27 cellular contexts compared by ENCODE assay signal in the genomic region with DNA sequence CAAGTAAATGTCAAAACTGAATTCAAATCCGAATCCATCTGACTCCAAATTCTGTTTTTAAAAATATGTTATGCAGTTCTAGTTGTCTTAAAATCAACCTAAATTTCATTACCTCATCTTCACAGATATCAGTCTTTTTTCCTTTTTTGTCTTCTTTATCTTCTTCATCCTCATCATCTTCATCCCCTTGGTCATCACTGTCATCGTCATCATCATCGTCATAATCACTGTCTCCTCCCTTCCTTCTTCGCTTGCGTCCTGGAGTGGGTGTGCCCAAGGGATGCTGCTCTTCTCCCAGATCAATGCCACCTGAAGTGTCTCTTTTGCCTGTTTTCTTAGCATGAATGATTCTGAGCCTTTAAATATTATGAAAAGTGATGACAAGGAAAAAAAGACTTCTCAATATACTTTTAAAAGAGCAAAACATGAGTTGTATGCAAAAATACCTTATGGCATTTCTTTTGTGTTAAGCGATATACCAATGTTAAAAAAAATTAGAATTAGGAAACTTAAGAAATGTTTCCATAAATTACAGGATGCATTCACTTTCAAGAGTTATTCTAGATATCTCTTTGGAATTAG.
"Had no signal": no experiment of that assay in that cellular context is flagged by ENCODE, and none has a peak within 500 bp of the region (broad histone marks: within the 10 kb centered on the region; RNA-seq: fewer than 3 reads in every experiment).

No MANE protein-coding gene starts in this region.

- DNase-seq: activated CD4-positive, alpha-beta T cell treated with anti-CD3 and anti-CD28 coated beads, Interleukin-2, amount 10 ng/mL, durations not matched to agents 7 days and 5 days; activated CD4-positive, alpha-beta T cell treated with anti-CD3 and anti-CD28 coated beads, Interleukin-2, amount 50 U/mL, for 48 hours; activated CD8-positive, alpha-beta memory T cell treated with anti-CD3 and anti-CD28 coated beads, Interleukin-2, amount 50 U/mL, for 4 hours; activated gamma-delta T cell treated with Interleukin-2 at 50 U/mL for 16 hours; activated naive CD4-positive, alpha-beta T cell treated with anti-CD3 and anti-CD28 coated beads for 36 hours; activated T-cell treated with anti-CD3 and anti-CD28 coated beads for 4 hours; activated T-cell treated with anti-CD3 and anti-CD28 coated beads, Interleukin-2, amount 50 U/mL, for 4 hours; adrenal gland; body of pancreas; cerebellar nuclear complex; Karpas-422; NCI-H1048; NCI-H1105 treated with DMSO at 0.1 percent for 48 hours; NCI-H1436; NCI-H1694; NCI-H2029; NCI-H345; NCI-H524 treated with DMSO at 0.1 percent for 48 hours; SHP77; SJCRH30; T1000 had no signal

- H3K4me3 Mint-ChIP-seq: activated CD4-positive, alpha-beta T cell treated with anti-CD3 and anti-CD28 coated beads, Interleukin-2, amount 10 ng/mL, durations not matched to agents 7 days and 5 days; activated naive CD4-positive, alpha-beta T cell treated with anti-CD3 and anti-CD28 coated beads for 36 hours; activated T-cell treated with anti-CD3 and anti-CD28 coated beads, Interleukin-2, amount 50 U/mL, for 4 hours; activated T-helper 1 cell treated with anti-CD3 and anti-CD28 coated beads, Interleukin-12 subunit alpha, Interleukin-12 subunit beta, Interleukin-2, Interleukin-4 antibody, amounts not matched to agents 30 ng/mL and 10 ng/mL and 1 ng/mL, durations not matched to agents 14 hours and 24 hours and 36 hours had no signal

- H3K4me3 ChIP-seq: adrenal gland, body of pancreas, breast epithelium, SJCRH30, SK-N-MC had no signal

- H3K27me3 Mint-ChIP-seq: activated CD4-positive, alpha-beta T cell treated with anti-CD3 and anti-CD28 coated beads, Interleukin-2, amount 10 ng/mL, durations not matched to agents 7 days and 5 days had no signal

- H3K27ac ChIP-seq: adrenal gland, body of pancreas, breast epithelium, SJCRH30, SK-N-MC had no signal

- H3K9me3 ChIP-seq: adrenal gland, body of pancreas, breast epithelium, SJCRH30 had no signal

- H3K36me3 Mint-ChIP-seq: activated naive CD4-positive, alpha-beta T cell treated with anti-CD3 and anti-CD28 coated beads, Interleukin-2, amount 50 U/mL, for 72 hours had no signal

- ATAC-seq: activated naive CD4-positive, alpha-beta T cell treated with anti-CD3 and anti-CD28 coated beads, Interleukin-2, amount 50 U/mL, for 72 hours; activated T-cell treated with anti-CD3 and anti-CD28 coated beads, Interleukin-2, amount 50 U/mL, for 4 hours; body of pancreas; Panc1 had no signal

- H3K9me3 Mint-ChIP-seq: activated CD4-positive, alpha-beta T cell treated with anti-CD3 and anti-CD28 coated beads, Interleukin-2, amount 10 ng/mL, durations not matched to agents 7 days and 5 days; activated naive CD4-positive, alpha-beta T cell treated with anti-CD3 and anti-CD28 coated beads for 36 hours; activated naive CD4-positive, alpha-beta T cell treated with anti-CD3 and anti-CD28 coated beads, Interleukin-2, amount 50 U/mL, for 72 hours; activated T-cell treated with anti-CD3 and anti-CD28 coated beads, Interleukin-2, amount 50 U/mL, for 4 hours; activated T-helper 1 cell treated with anti-CD3 and anti-CD28 coated beads, Interleukin-12 subunit alpha, Interleukin-12 subunit beta, Interleukin-2, Interleukin-4 antibody, amounts not matched to agents 30 ng/mL and 10 ng/mL and 1 ng/mL, durations not matched to agents 14 hours and 24 hours and 36 hours had no signal

- H3K27ac Mint-ChIP-seq: activated CD4-positive, alpha-beta T cell treated with anti-CD3 and anti-CD28 coated beads, Interleukin-2, amount 10 ng/mL, durations not matched to agents 7 days and 5 days; activated naive CD4-positive, alpha-beta T cell treated with anti-CD3 and anti-CD28 coated beads for 36 hours; activated naive CD4-positive, alpha-beta T cell treated with anti-CD3 and anti-CD28 coated beads, Interleukin-2, amount 50 U/mL, for 72 hours; activated T-helper 1 cell treated with anti-CD3 and anti-CD28 coated beads, Interleukin-12 subunit alpha, Interleukin-12 subunit beta, Interleukin-2, Interleukin-4 antibody, amounts not matched to agents 30 ng/mL and 10 ng/mL and 1 ng/mL, durations not matched to agents 14 hours and 24 hours and 36 hours had no signal

- H3K27me3 ChIP-seq: adrenal gland, body of pancreas, breast epithelium, SJCRH30 had no signal

- FAIRE-seq: astrocyte had no signal

- H3K4me1 ChIP-seq: adrenal gland, body of pancreas, breast epithelium, SJCRH30 had no signal

- H3K4me1 Mint-ChIP-seq: activated CD4-positive, alpha-beta T cell treated with anti-CD3 and anti-CD28 coated beads, Interleukin-2, amount 10 ng/mL, durations not matched to agents 7 days and 5 days had no signal
